Comparison of ENCODE assay signal across 9 cellular contexts in genomic region chr7:87600130-87601124, GRCh38. TPM values are rescaled to one million over a fixed set of nuclear protein-coding genes. Genes with fewer than 3 reads are reported as not detected.
DNase-seq lines count a peak whose midpoint lies in the region; ATAC-seq and TF ChIP-seq lines count a peak whose summit lies in the region.
"Had no signal": no experiment of that assay in that cellular context is flagged by ENCODE, and none has a peak within 500 bp of the region (broad histone marks: within the 10 kb centered on the region; RNA-seq: fewer than 3 reads in every experiment).

ABCB1 (minus strand) TSS chr7:87600884; CDS start chr7:87600184, 700 bp downstream.

- DNase-seq in NCI-H146 (lab: John Stamatoyannopoulos, UW) (peak; percentile 7), NCI-H146 treated with DMSO at 0.1 percent for 48 hours (lab: John Stamatoyannopoulos, UW; ENCODE audit: unreplicated experiment) (no peak), glomerular visceral epithelial cell (ENCODE audit: extremely low spot score) (peak; percentile 71), neuronal stem cell (ENCODE audit: low spot score) (peak; percentile 50), thyroid gland (peak; percentile 28 to 41)
- peak; percentile 20 for DNase-seq in activated gamma-delta T cell treated with anti-CD3 and anti-CD28 coated beads, Interleukin-2, amount 50 U/mL, for 16 hours (ENCODE audit: low read depth)

- H2BK15ac ChIP-seq in neuronal stem cell (ENCODE audit: low read length) = no peak within 1 kb of the TSS

- H3K9me3 ChIP-seq in OCI-LY3 (ENCODE audit: insufficient read depth, low read length) = no peaks in the 10 kb centered on the region
- H3K9me3 ChIP-seq in neuronal stem cell (replicated peaks in 1 of 2; ENCODE audit: control insufficient read depth in 2 of 2, insufficient read depth in 1 of 2, low read depth in 1 of 2, low read length in 2 of 2) = no peaks in the 10 kb centered on the region
- no peaks in the 10 kb centered on the region for H3K9me3 ChIP-seq in thyroid gland

- H2BK5ac ChIP-seq in neuronal stem cell (ENCODE audit: low read length) = no peak within 1 kb of the TSS

- H3K4ac ChIP-seq in neuronal stem cell (ENCODE audit: low read length) = no peak within 1 kb of the TSS

- no peak within 1 kb of the TSS for H3K9ac ChIP-seq in OCI-LY3 (ENCODE audit: low read length)
- peak within 1 kb of the TSS; percentile 74 for H3K9ac ChIP-seq in neuronal stem cell (ENCODE audit: low read depth, low read length, poor library complexity)
- H3K9ac ChIP-seq: BLaER1 had no signal

- H3K27me3 ChIP-seq in OCI-LY3 (ENCODE audit: low read depth, low read length) (no peaks in the 10 kb centered on the region), neuronal stem cell (ENCODE audit: control insufficient read depth in 3 of 3, insufficient read depth in 3 of 3, low read depth in 1 of 3, low read length in 3 of 3) (peaks cover 0 to 21% (median 0%) of the 10 kb centered on the region in 3 experiments), thyroid gland (no peaks in the 10 kb centered on the region)
- H3K27me3 ChIP-seq: BLaER1 had no signal

- peak; percentile 55 for ATAC-seq in HG02884 (IDR thresholded peaks at IDR 0.05; ENCODE audit: unreplicated experiment)

- no peak within 1 kb of the TSS for H2AK5ac ChIP-seq in neuronal stem cell (ENCODE audit: low read depth, low read length)

- TF ChIP-seq CTCF in OCI-LY3 (IDR thresholded peaks at IDR 0.05; ENCODE audit: low read depth, low read length) (no peak), thyroid gland (IDR thresholded peaks at IDR 0.05) (no peak)

- peak in 1 of 2 donors; percentile 26 for TF ChIP-seq POLR2A in thyroid gland (IDR thresholded peaks at IDR 0.05)

- H3K79me1 ChIP-seq in neuronal stem cell (ENCODE audit: low read depth, low read length) = no peaks in the 10 kb centered on the region

- H3K27ac ChIP-seq in OCI-LY3 (ENCODE audit: low read length) (no peak within 1 kb of the TSS), neuronal stem cell (replicated peaks; ENCODE audit: low read length) (no peak within 1 kb of the TSS), thyroid gland (no peak within 1 kb of the TSS)
- H3K27ac ChIP-seq: BLaER1 had no signal

- H3K4me3 ChIP-seq in OCI-LY3 (ENCODE audit: low read length) = no peak within 1 kb of the TSS
- peak within 1 kb of the TSS; percentile 57 to 69 for H3K4me3 ChIP-seq in neuronal stem cell (ENCODE audit: low read length in 2 of 2)
- H3K4me3 ChIP-seq in thyroid gland (replicated peaks in 1 of 3) = peak within 1 kb of the TSS in 2 of 3 donors; percentile 12 to 22
- H3K4me3 ChIP-seq: BLaER1 had no signal

- no peak within 1 kb of the TSS for H3K23ac ChIP-seq in neuronal stem cell (ENCODE audit: low read depth, low read length, poor library complexity)

- H3K18ac ChIP-seq in neuronal stem cell (ENCODE audit: low read length) = peak within 1 kb of the TSS; percentile 65

- H2AFZ ChIP-seq in OCI-LY3 (ENCODE audit: low read depth, low read length) (no peak within 1 kb of the TSS), neuronal stem cell (ENCODE audit: low read length) (peak within 1 kb of the TSS; percentile 95)

- WGBS in neuronal stem cell (ENCODE audit: extremely low coverage in 2 of 2, insufficient read length in 2 of 2, insufficient replicate concordance in 1 of 2), 2 donors = no CpG with 5 or more reads among the region's 61 CpGs
- WGBS in thyroid gland, 2 donors = 5% methylated on average over 36 to 47 of the region's 61 CpGs

- no peak within 1 kb of the TSS for H2BK120ac ChIP-seq in neuronal stem cell (ENCODE audit: low read depth, low read length)

- H3K4me1 ChIP-seq in OCI-LY3 (ENCODE audit: low read length) (peaks cover 8% of the 10 kb centered on the region), neuronal stem cell (ENCODE audit: control insufficient read depth in 2 of 2, insufficient read depth in 1 of 2, low read depth in 1 of 2, low read length in 2 of 2) (peaks cover 0 to 3% of the 10 kb centered on the region in 2 donors), thyroid gland (peaks cover 0 to 10% of the 10 kb centered on the region in 2 donors)
- H3K4me1 ChIP-seq: BLaER1 had no signal

- H4K91ac ChIP-seq in neuronal stem cell (ENCODE audit: low read depth, low read length, poor library complexity) = no peak within 1 kb of the TSS

- no peak within 1 kb of the TSS for H3K14ac ChIP-seq in neuronal stem cell (ENCODE audit: low read length)

- H3K79me2 ChIP-seq in OCI-LY3 (ENCODE audit: low read length) = no peaks in the 10 kb centered on the region

- H3K36me3 ChIP-seq in OCI-LY3 (replicated peaks; ENCODE audit: low read depth, low read length) (no peaks in the 10 kb centered on the region), neuronal stem cell (replicated peaks in 1 of 2; ENCODE audit: control insufficient read depth in 2 of 2, insufficient read depth in 2 of 2, low read length in 2 of 2) (no peaks in the 10 kb centered on the region), thyroid gland (no peaks in the 10 kb centered on the region)
- H3K36me3 ChIP-seq: BLaER1 had no signal

- H4K8ac ChIP-seq in neuronal stem cell (ENCODE audit: low read depth, low read length) = no peak within 1 kb of the TSS

- no peak within 1 kb of the TSS for H2BK12ac ChIP-seq in neuronal stem cell (ENCODE audit: low read length)

- H4K20me1 ChIP-seq in OCI-LY3 (ENCODE audit: insufficient read depth, low read length) = no peaks in the 10 kb centered on the region
- H4K20me1 ChIP-seq: BLaER1 had no signal

- peak within 1 kb of the TSS; percentile 53 for H3K4me2 ChIP-seq in OCI-LY3 (ENCODE audit: low read length)
- peak within 1 kb of the TSS; percentile 96 for H3K4me2 ChIP-seq in neuronal stem cell (ENCODE audit: insufficient read depth, low read length, poor library complexity, severe bottlenecking)
- H3K4me2 ChIP-seq: BLaER1 had no signal

- intact Hi-C loops in thyroid gland (cut with DNase I) = no loop called here

RNA-seq across cellular contexts. Expression of gene ABCB1, which starts in this region (rescaled TPM):
- polyA plus RNA-seq in neuronal stem cell (2013, experiment 1 of 2) = 0.15 TPM
- 0.14 TPM for polyA plus RNA-seq in neuronal stem cell (2013, experiment 2 of 2)
- total RNA-seq in thyroid gland = 1 to 10 TPM; 2.7 to 5.9 (median 4.4) TPM
